35 cellular contexts compared by ENCODE assay signal in genomic region chr2:29216609-29216909, GRCh38.
"Had no signal": no experiment of that assay in that cellular context is flagged by ENCODE, and none has a peak within 500 bp of the region (broad histone marks: within the 10 kb centered on the region; RNA-seq: fewer than 3 reads in every experiment).

No MANE protein-coding gene starts in this region.

- H3K4me2 ChIP-seq: PC-9 had no signal

- H3K27me3 Mint-ChIP-seq: activated B cell treated with CpG ODN at 0.5 μM for 24 hours; activated CD4-positive, alpha-beta memory T cell treated with anti-CD3 and anti-CD28 coated beads for 36 hours had no signal

- DNase-seq: activated B cell treated with CpG ODN at 0.5 μM for 24 hours; activated CD4-positive, alpha-beta memory T cell treated with anti-CD3 and anti-CD28 coated beads for 36 hours; activated CD4-positive, alpha-beta T cell treated with anti-CD3 and anti-CD28 coated beads for 4 hours; activated CD4-positive, alpha-beta T cell treated with anti-CD3 and anti-CD28 coated beads, Interleukin-2, amount 50 U/mL, for 1 hour; activated CD4-positive, CD25-positive, alpha-beta regulatory T cell treated with anti-CD3 and anti-CD28 coated beads, Interleukin-2, amount 50 U/mL, for 72 hours; activated CD8-positive, alpha-beta memory T cell treated with anti-CD3 and anti-CD28 coated beads, Interleukin-2, amount 50 U/mL, for 4 hours; activated gamma-delta T cell treated with Interleukin-2 at 50 U/mL for 16 hours; activated naive CD4-positive, alpha-beta T cell treated with anti-CD3 and anti-CD28 coated beads for 36 hours; activated T-cell treated with anti-CD3 and anti-CD28 coated beads for 4 hours; activated T-cell treated with anti-CD3 and anti-CD28 coated beads, Interleukin-2, amount 50 U/mL, for 4 hours; body of pancreas; central memory CD4-positive, alpha-beta T cell; NCI-H1105; NCI-H1417 treated with DMSO at 0.1 percent for 48 hours; NCI-H1694; NCI-H1930; NCI-H2081 treated with DMSO at 0.1 percent for 48 hours; NCI-H345; NCI-H510A; NCI-H526; NCI-H748 treated with DMSO at 0.1 percent for 48 hours; NK-92 treated with Interleukin-12 subunit alpha and Interleukin-12 subunit beta, amount 100 ng/mL, for 24 hours; PC-9; SIG-M5 had no signal

- H3K9me3 ChIP-seq: adrenal gland, body of pancreas, breast epithelium had no signal

- H3K36me3 ChIP-seq: adrenal gland, breast epithelium had no signal

- H3K27ac Mint-ChIP-seq: activated B cell treated with CpG ODN at 0.5 μM for 24 hours; activated CD4-positive, alpha-beta memory T cell treated with anti-CD3 and anti-CD28 coated beads for 36 hours; activated naive CD4-positive, alpha-beta T cell treated with anti-CD3 and anti-CD28 coated beads for 36 hours; activated naive CD4-positive, alpha-beta T cell treated with anti-CD3 and anti-CD28 coated beads, Interleukin-2, amount 50 U/mL, for 72 hours; activated T-helper 1 cell treated with anti-CD3 and anti-CD28 coated beads, Interleukin-12 subunit alpha, Interleukin-12 subunit beta, Interleukin-2, Interleukin-4 antibody, amounts not matched to agents 30 ng/mL and 10 ng/mL and 1 ng/mL, durations not matched to agents 14 hours and 24 hours and 36 hours; T-helper 1 cell treated with Interleukin-12 subunit alpha and Interleukin-12 subunit beta and Interleukin-4 antibody, amounts not matched to agents 30 μg/mL and 1 μg/mL, for 36 hours; T-helper 2 cell treated with Interferon-gamma antibody and Interleukin-4, amounts not matched to agents 5 μg/mL and 100 μg/mL, for 36 hours had no signal

- H3K27me3 ChIP-seq: adrenal gland, body of pancreas, breast epithelium had no signal

- H3K4me1 ChIP-seq: adrenal gland, body of pancreas, breast epithelium had no signal

- H3K36me3 Mint-ChIP-seq: activated CD4-positive, alpha-beta memory T cell treated with anti-CD3 and anti-CD28 coated beads for 36 hours; activated naive CD4-positive, alpha-beta T cell treated with anti-CD3 and anti-CD28 coated beads, Interleukin-2, amount 50 U/mL, for 72 hours had no signal

- H3K9me3 Mint-ChIP-seq: activated B cell treated with CpG ODN at 0.5 μM for 24 hours; activated CD4-positive, alpha-beta memory T cell treated with anti-CD3 and anti-CD28 coated beads for 36 hours; activated naive CD4-positive, alpha-beta T cell treated with anti-CD3 and anti-CD28 coated beads for 36 hours; activated naive CD4-positive, alpha-beta T cell treated with anti-CD3 and anti-CD28 coated beads, Interleukin-2, amount 50 U/mL, for 72 hours; activated T-cell treated with anti-CD3 and anti-CD28 coated beads, Interleukin-2, amount 50 U/mL, for 4 hours; activated T-helper 1 cell treated with anti-CD3 and anti-CD28 coated beads, Interleukin-12 subunit alpha, Interleukin-12 subunit beta, Interleukin-2, Interleukin-4 antibody, amounts not matched to agents 30 ng/mL and 10 ng/mL and 1 ng/mL, durations not matched to agents 14 hours and 24 hours and 36 hours; T-helper 1 cell treated with Interleukin-12 subunit alpha and Interleukin-12 subunit beta and Interleukin-4 antibody, amounts not matched to agents 30 μg/mL and 1 μg/mL, for 36 hours; T-helper 2 cell treated with Interferon-gamma antibody and Interleukin-4, amounts not matched to agents 5 μg/mL and 100 μg/mL, for 36 hours had no signal

- FAIRE-seq: astrocyte, K562, RCC 7860 had no signal

- H3K27ac ChIP-seq: adrenal gland, body of pancreas, breast epithelium, PC-9, RWPE1 had no signal

- ATAC-seq: activated naive CD4-positive, alpha-beta T cell treated with anti-CD3 and anti-CD28 coated beads, Interleukin-2, amount 50 U/mL, for 72 hours; activated T-cell treated with anti-CD3 and anti-CD28 coated beads, Interleukin-2, amount 50 U/mL, for 4 hours; body of pancreas; K562; Right ventricle myocardium inferior had no signal

- H3K4me3 Mint-ChIP-seq: activated B cell treated with CpG ODN at 0.5 μM for 24 hours; activated CD4-positive, alpha-beta memory T cell treated with anti-CD3 and anti-CD28 coated beads for 36 hours; activated naive CD4-positive, alpha-beta T cell treated with anti-CD3 and anti-CD28 coated beads for 36 hours; activated T-cell treated with anti-CD3 and anti-CD28 coated beads, Interleukin-2, amount 50 U/mL, for 4 hours; activated T-helper 1 cell treated with anti-CD3 and anti-CD28 coated beads, Interleukin-12 subunit alpha, Interleukin-12 subunit beta, Interleukin-2, Interleukin-4 antibody, amounts not matched to agents 30 ng/mL and 10 ng/mL and 1 ng/mL, durations not matched to agents 14 hours and 24 hours and 36 hours; T-helper 1 cell treated with Interleukin-12 subunit alpha and Interleukin-12 subunit beta and Interleukin-4 antibody, amounts not matched to agents 30 μg/mL and 1 μg/mL, for 36 hours; T-helper 2 cell treated with Interferon-gamma antibody and Interleukin-4, amounts not matched to agents 5 μg/mL and 100 μg/mL, for 36 hours had no signal

- H3K4me3 ChIP-seq: adrenal gland, body of pancreas, breast epithelium, K562, PC-9 had no signal

- H3K4me1 Mint-ChIP-seq: activated B cell treated with CpG ODN at 0.5 μM for 24 hours had no signal

- H2AFZ ChIP-seq: PC-9 had no signal
